ENCODE assay signal across 9 cellular contexts in the genomic region with DNA sequence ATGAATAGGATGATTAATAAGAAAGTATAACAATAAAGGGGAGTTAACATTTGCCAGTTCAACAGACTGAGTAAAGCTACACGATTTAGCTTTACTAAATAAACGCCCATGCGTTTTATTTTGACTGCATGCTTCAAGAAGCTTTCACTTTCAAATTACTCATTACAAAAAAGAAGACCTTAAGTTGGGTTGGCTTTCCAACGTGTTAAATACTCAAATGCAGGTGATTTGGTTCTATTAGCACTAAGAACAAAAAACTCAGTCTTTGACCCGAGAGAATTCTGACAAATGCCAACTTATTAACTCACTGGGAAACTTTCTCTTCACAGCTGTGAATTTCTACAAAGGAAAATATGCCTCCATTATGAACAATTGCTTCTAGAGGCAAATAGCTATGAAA. TPM values are rescaled to one million over a fixed set of nuclear protein-coding genes. Genes with fewer than 3 reads are reported as not detected.
DNase-seq lines count a peak whose midpoint lies in the region; ATAC-seq and TF ChIP-seq lines count a peak whose summit lies in the region.
"Had no signal": no experiment of that assay in that cellular context is flagged by ENCODE, and none has a peak within 500 bp of the region (broad histone marks: within the 10 kb centered on the region; RNA-seq: fewer than 3 reads in every experiment).

No MANE protein-coding gene starts in this region.

- no peak overlapping the region for H3K4me3 ChIP-seq in right cardiac atrium (ENCODE audit: low read length)
- H3K4me3 ChIP-seq in dorsolateral prefrontal cortex, result peak overlapping the region in 7 of 59 donors; percentile 1 to 27 (median 18)

- ATAC-seq in GM18498 (IDR thresholded peaks at IDR 0.05; ENCODE audit: unreplicated experiment) (peak; percentile 86), GM21381 (IDR thresholded peaks at IDR 0.05; ENCODE audit: unreplicated experiment) (peak; percentile 82), HG03342 (IDR thresholded peaks at IDR 0.05; ENCODE audit: unreplicated experiment) (peak; percentile 91), right cardiac atrium (no peak)

- peaks cover 3% of the 10 kb centered on the region for H3K4me1 ChIP-seq in right cardiac atrium (ENCODE audit: control insufficient read depth, insufficient read depth, low read length)

- intact Hi-C loops in right cardiac atrium (cut with DNase I) (no loop called here), dorsolateral prefrontal cortex (cut with DNase I) (no loop called here)

- TF ChIP-seq CTCF in dorsolateral prefrontal cortex (IDR thresholded peaks at IDR 0.05 in 54 of 56, conservative IDR thresholded peaks at IDR 0.05 in 2 of 56; ENCODE audit: low read depth in 1 of 56, partially characterized antibody in 56 of 56), result no peak

- no peaks in the 10 kb centered on the region for H3K27me3 ChIP-seq in right cardiac atrium (ENCODE audit: control insufficient read depth, insufficient read depth)
- H3K27me3 ChIP-seq in dorsolateral prefrontal cortex, result no peaks in the 10 kb centered on the region

- no peaks in the 10 kb centered on the region for H3K9me3 ChIP-seq in right cardiac atrium (ENCODE audit: control insufficient read depth, low read length)

- 62% methylated on average over 5 of the region's 5 CpGs for WGBS in right cardiac atrium

- peak; percentile 28 for DNase-seq in kidney tubule cell (ENCODE audit: low spot score)
- no peak for DNase-seq in NCI-H526 treated with DMSO at 0.1 percent for 48 hours (lab: John Stamatoyannopoulos, UW)
- DNase-seq in right cardiac atrium, result no peak
- no peak for DNase-seq in NCI-H524 treated with DMSO at 0.1 percent for 48 hours (lab: John Stamatoyannopoulos, UW)
- DNase-seq in dorsolateral prefrontal cortex, result no peak
- DNase-seq: effector memory CD4-positive, alpha-beta T cell had no signal

- H3K27ac ChIP-seq in right cardiac atrium (ENCODE audit: low read length) (no peak overlapping the region), dorsolateral prefrontal cortex (peak overlapping the region in 18 of 59 donors; percentile 0 to 42 (median 18))

RNA-seq across cellular contexts. Expression of a gene that starts 24.8 kb away (rescaled TPM):
- 10 to 100 TPM; 42.9 to 50.8 (median 46.2) TPM for total RNA-seq in right cardiac atrium
- 34.6 TPM for polyA plus RNA-seq in right cardiac atrium
- 100 to 1,000 TPM in 5 of 120 experiments, 10 to 100 TPM in 115; 63.3 to 109 (median 88.7) TPM for total RNA-seq in dorsolateral prefrontal cortex

RNA-seq across cellular contexts. Expression of a gene that starts 51.9 kb away (rescaled TPM):
- total RNA-seq in right cardiac atrium (10 to 100 TPM; 32.9 to 40.5 (median 36.0) TPM), dorsolateral prefrontal cortex (10 to 100 TPM; 24.3 to 53.0 (median 39.9) TPM)
- 31.9 TPM for polyA plus RNA-seq in right cardiac atrium

Comparison
In these comparisons a context has a peak if more than half of its experiments do, and no peak if none do; other contexts are left out.
1. ATAC-seq: peak in GM18498 (single experiment), GM21381 (single experiment) and HG03342 (single experiment); none in right cardiac atrium (0 of 2).